8 cellular contexts compared by ENCODE assay signal in the genomic region with DNA sequence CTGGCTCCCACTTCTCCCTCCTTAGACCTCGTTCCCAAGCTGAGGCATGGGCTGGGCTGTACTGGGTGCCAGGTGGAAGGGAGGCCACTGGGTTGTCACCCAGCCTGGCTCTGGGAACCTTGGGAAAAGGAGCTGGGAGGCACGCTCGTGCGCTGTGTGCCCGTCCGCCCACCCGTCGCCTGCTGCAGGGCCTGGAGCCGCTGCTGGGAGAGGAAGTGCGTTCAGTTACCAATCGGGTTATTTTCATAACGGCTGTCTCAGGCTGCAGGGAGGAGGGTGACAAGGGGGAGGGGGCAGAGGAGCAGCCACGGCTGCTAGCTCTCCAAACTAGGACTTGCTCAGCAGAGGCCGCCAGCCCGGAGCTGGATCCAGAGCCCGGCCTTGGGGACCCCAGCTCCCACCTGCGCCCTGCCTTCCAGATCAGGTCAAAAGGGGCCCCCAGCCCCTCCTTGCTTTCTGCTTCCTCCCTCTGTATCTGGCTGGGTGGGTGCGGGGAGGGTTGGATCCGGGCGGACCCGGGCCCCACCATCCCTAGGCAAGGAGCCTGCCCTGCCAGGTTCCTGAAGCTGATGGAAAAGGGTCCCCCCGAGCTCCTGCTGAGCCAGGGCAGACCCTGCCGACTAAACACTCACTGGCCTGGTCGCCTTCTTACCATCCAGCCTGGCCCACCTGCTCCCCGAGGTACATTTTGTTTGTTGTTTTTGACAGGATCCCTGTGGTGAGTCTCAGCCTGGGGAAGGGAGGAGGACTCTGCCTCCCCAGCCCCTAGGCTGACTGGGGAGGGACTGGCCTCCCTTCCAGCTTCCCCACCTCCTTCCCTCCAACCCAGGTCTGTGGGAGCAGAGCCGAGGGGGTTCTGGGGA. TPM values are rescaled to one million over a fixed set of nuclear protein-coding genes. Genes with fewer than 3 reads are reported as not detected.
DNase-seq lines count a peak whose midpoint lies in the region; ATAC-seq and TF ChIP-seq lines count a peak whose summit lies in the region.

No MANE protein-coding gene starts in this region.

- H3K27ac ChIP-seq in prostate gland: peak overlapping the region; percentile 72 to 77

- peaks cover 10% of the 10 kb centered on the region for H3K4me1 ChIP-seq in prostate gland (replicated peaks)

- TF ChIP-seq POLR2A in GM18526 (IDR thresholded peaks at IDR 0.05; ENCODE audit: extremely low read depth, insufficient read length): peak; percentile 56
- no peak for TF ChIP-seq POLR2A in prostate gland (IDR thresholded peaks at IDR 0.05)

- peak overlapping the region; percentile 76 for H3K4me3 Mint-ChIP-seq in activated T-cell treated with anti-CD3 and anti-CD28 coated beads, Interleukin-2, amount 50 U/mL, for 4 hours

- no peak for TF ChIP-seq CTCF in prostate gland (IDR thresholded peaks at IDR 0.05)

- peaks cover 70% of the 10 kb centered on the region for H3K4me1 Mint-ChIP-seq in activated T-cell treated with anti-CD3 and anti-CD28 coated beads, Interleukin-2, amount 50 U/mL, for 4 hours (ENCODE audit: low read depth)

- no peaks in the 10 kb centered on the region for H3K9me3 ChIP-seq in prostate gland

- no peaks in the 10 kb centered on the region for H3K27me3 ChIP-seq in prostate gland (replicated peaks; ENCODE audit: insufficient read depth)

- peak; percentile 91 for DNase-seq in NCI-H69 (lab: John Stamatoyannopoulos, UW)
- DNase-seq in activated T-cell treated with anti-CD3 and anti-CD28 coated beads, Interleukin-2, amount 50 U/mL, for 4 hours: peak; percentile 54
- peak; percentile 51 for DNase-seq in globus pallidus (ENCODE audit: low spot score)
- no peak for DNase-seq in prostate gland (ENCODE audit: low spot score)
- no peak for DNase-seq in ecto neural progenitor cell (ENCODE audit: low spot score)
- DNase-seq in NCI-H748 treated with DMSO at 0.1 percent for 48 hours (lab: John Stamatoyannopoulos, UW): no peak

- H3K27me3 Mint-ChIP-seq in activated T-cell treated with anti-CD3 and anti-CD28 coated beads, Interleukin-2, amount 50 U/mL, for 4 hours (ENCODE audit: low read depth): no peaks in the 10 kb centered on the region

- peak overlapping the region; percentile 6 to 24 for H3K4me3 ChIP-seq in prostate gland

- peaks cover 2% of the 10 kb centered on the region for H3K36me3 Mint-ChIP-seq in activated T-cell treated with anti-CD3 and anti-CD28 coated beads, Interleukin-2, amount 50 U/mL, for 4 hours (ENCODE audit: insufficient read depth)

- H3K36me3 ChIP-seq in prostate gland: no peaks in the 10 kb centered on the region

- intact Hi-C loops in prostate gland (cut with DNase I): no loop called here

- H3K9me3 Mint-ChIP-seq in activated T-cell treated with anti-CD3 and anti-CD28 coated beads, Interleukin-2, amount 50 U/mL, for 4 hours: no peaks in the 10 kb centered on the region

- 7% methylated on average over 26 of the region's 26 CpGs for WGBS in prostate gland

- peak; percentile 93 for ATAC-seq in HG02884 (IDR thresholded peaks at IDR 0.05; ENCODE audit: unreplicated experiment)
- peak; percentile 95 for ATAC-seq in activated T-cell treated with anti-CD3 and anti-CD28 coated beads, Interleukin-2, amount 50 U/mL, for 4 hours

RNA-seq across cellular contexts. Expression of a gene that starts 14.3 kb away (rescaled TPM):
- 100 to 1,000 TPM; 112 to 122 (median 118) TPM for total RNA-seq in activated T-cell treated with anti-CD3 and anti-CD28 coated beads, Interleukin-2, amount 50 U/mL, for 4 hours
- 10 to 100 TPM; 53.6 to 95.0 TPM for total RNA-seq in prostate gland

RNA-seq across cellular contexts. Expression of a gene that starts 20.0 kb away (rescaled TPM):
- 1 to 10 TPM; 2.1 to 3.0 (median 2.9) TPM for total RNA-seq in activated T-cell treated with anti-CD3 and anti-CD28 coated beads, Interleukin-2, amount 50 U/mL, for 4 hours
- total RNA-seq in prostate gland: 100 to 1,000 TPM in 1 of 2 donors, 10 to 100 TPM in 1; 71.6 to 164 TPM

RNA-seq across cellular contexts. Expression of a gene that starts 30.1 kb away (rescaled TPM):
- total RNA-seq in activated T-cell treated with anti-CD3 and anti-CD28 coated beads, Interleukin-2, amount 50 U/mL, for 4 hours: under 1 TPM; 0.13 to 0.52 (median 0.25) TPM
- total RNA-seq in prostate gland: 1 to 10 TPM in 1 of 2 donors, not detected in 1; 2.8 TPM

Comparison
In these comparisons a context has a peak if more than half of its experiments do, and no peak if none do; other contexts are left out.
1. DNase-seq: peak in NCI-H69 (single experiment), activated T-cell treated with anti-CD3 and anti-CD28 coated beads, Interleukin-2, amount 50 U/mL, for 4 hours (single experiment) and globus pallidus (single experiment); none in prostate gland (single experiment), ecto neural progenitor cell (single experiment) and NCI-H748 treated with DMSO at 0.1 percent for 48 hours (single experiment).
2. RNA of a gene that starts 20.0 kb away (total RNA-seq): 71.6 to 164 TPM in prostate gland; 2.1 to 3.0 TPM in activated T-cell treated with anti-CD3 and anti-CD28 coated beads, Interleukin-2, amount 50 U/mL, for 4 hours; every median in the first group is over 10 times any median in the second.